8 cellular contexts compared by ENCODE assay signal in the genomic region with DNA sequence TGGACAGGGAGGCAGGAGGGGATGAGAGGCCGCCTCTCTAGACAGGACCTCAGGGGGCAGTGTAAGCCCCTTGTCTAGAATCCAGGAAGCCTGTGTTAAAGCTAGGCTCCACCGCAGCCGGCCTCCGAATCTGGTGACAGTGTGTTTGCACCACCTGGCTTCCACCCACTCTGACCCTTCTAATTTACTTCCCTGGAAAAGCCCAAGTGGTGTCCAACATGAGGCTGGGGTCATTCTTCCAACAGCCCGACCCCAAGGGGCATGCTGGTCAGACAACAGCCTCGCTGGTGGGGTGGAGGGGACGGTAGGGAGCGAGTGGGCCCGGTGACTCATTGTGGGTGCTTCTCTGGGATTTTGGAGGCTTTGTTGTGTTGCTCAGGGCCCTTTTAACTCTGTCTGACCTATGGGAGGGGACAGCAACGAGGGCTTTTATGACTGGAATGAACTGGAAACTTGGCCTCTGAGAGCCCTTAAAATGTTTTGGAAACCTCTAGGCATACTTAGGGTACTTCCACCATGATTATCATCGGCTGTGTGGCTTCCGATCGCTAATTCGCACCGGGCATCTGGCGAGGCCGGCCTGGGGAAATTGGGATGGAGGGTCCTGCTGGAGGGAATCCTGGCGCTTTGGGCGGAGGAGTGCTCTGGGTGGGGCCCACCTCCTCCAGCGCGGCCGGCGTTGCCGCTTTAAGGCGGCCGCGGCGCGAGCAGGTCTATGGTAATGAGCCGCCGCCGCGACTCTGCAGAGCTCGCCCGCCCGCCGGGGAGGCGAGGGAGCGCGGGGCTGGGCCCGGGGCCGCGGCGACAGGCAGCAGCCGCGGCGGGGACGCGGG. TPM values are rescaled to one million over a fixed set of nuclear protein-coding genes. Genes with fewer than 3 reads are reported as not detected.
DNase-seq lines count a peak whose midpoint lies in the region; FAIRE-seq and TF ChIP-seq lines count a peak whose summit lies in the region.

A gene with protein sequence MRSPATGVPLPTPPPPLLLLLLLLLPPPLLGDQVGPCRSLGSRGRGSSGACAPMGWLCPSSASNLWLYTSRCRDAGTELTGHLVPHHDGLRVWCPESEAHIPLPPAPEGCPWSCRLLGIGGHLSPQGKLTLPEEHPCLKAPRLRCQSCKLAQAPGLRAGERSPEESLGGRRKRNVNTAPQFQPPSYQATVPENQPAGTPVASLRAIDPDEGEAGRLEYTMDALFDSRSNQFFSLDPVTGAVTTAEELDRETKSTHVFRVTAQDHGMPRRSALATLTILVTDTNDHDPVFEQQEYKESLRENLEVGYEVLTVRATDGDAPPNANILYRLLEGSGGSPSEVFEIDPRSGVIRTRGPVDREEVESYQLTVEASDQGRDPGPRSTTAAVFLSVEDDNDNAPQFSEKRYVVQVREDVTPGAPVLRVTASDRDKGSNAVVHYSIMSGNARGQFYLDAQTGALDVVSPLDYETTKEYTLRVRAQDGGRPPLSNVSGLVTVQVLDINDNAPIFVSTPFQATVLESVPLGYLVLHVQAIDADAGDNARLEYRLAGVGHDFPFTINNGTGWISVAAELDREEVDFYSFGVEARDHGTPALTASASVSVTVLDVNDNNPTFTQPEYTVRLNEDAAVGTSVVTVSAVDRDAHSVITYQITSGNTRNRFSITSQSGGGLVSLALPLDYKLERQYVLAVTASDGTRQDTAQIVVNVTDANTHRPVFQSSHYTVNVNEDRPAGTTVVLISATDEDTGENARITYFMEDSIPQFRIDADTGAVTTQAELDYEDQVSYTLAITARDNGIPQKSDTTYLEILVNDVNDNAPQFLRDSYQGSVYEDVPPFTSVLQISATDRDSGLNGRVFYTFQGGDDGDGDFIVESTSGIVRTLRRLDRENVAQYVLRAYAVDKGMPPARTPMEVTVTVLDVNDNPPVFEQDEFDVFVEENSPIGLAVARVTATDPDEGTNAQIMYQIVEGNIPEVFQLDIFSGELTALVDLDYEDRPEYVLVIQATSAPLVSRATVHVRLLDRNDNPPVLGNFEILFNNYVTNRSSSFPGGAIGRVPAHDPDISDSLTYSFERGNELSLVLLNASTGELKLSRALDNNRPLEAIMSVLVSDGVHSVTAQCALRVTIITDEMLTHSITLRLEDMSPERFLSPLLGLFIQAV (N-terminal part only) (plus strand): TSS at position 743 of the 833 bp plus-strand sequence. CDS start 541 bp downstream, outside the sequence.

- no peaks in the 10 kb centered on the region for H3K36me3 Mint-ChIP-seq in HFFc6 (ENCODE audit: low read depth)

- H3K27me3 Mint-ChIP-seq in HFFc6 (ENCODE audit: insufficient read depth): no peaks in the 10 kb centered on the region; the same call in 1 of the 2 replicates

- peak; percentile 72 for DNase-seq in GM12865 (ENCODE audit: low read depth)
- DNase-seq in HFFc6: no peak
- peak; percentile 66 for DNase-seq in NCI-H1092 treated with DMSO at 0.1 percent for 48 hours (lab: John Stamatoyannopoulos, UW)
- peak; percentile 68 for DNase-seq in UCSD-AML1 (lab: John Stamatoyannopoulos, UW; ENCODE audit: unreplicated experiment)
- no peak for DNase-seq in bronchial epithelial cell (ENCODE audit: low read depth)
- DNase-seq in iris pigment epithelial cell (ENCODE audit: low read depth): peak; percentile 58
- peak; percentile 17 to 54 (median 21) for DNase-seq in stimulated activated CD4-positive, alpha-beta T cell treated with anti-CD3 and anti-CD28 coated beads, Interleukin-12 subunit alpha, Interleukin-12 subunit beta, amount 100 ng/mL, for 48 hours (ENCODE audit: low read depth in 2 of 3, low spot score in 1 of 3)
- no peak for DNase-seq in cortex of kidney (lab: John Stamatoyannopoulos, UW)

- H3K4me3 ChIP-seq in GM12865 (ENCODE audit: low read depth, low read length) (peak within 1 kb of the TSS; percentile 39), bronchial epithelial cell (ENCODE audit: low read depth, low read length) (peak within 1 kb of the TSS; percentile 48)

- peak within 1 kb of the TSS; percentile 75 for H3K4me3 Mint-ChIP-seq in HFFc6

- H3K27ac Mint-ChIP-seq in HFFc6: no peak within 1 kb of the TSS

- H3K36me3 ChIP-seq in bronchial epithelial cell (ENCODE audit: control insufficient read depth, insufficient read depth, low read length): peaks cover 11% of the 10 kb centered on the region

- H3K9me3 Mint-ChIP-seq in HFFc6: no peaks in the 10 kb centered on the region

- TF ChIP-seq CTCF in GM12865 (IDR thresholded peaks at IDR 0.05; ENCODE audit: insufficient read depth, low read depth, low read length, missing control alignments) (no peak), HFFc6 (IDR thresholded peaks at IDR 0.05) (no peak), bronchial epithelial cell (IDR thresholded peaks at IDR 0.05; ENCODE audit: insufficient read depth, low read length, severe bottlenecking) (no peak)

- H3K4me1 Mint-ChIP-seq in HFFc6 (ENCODE audit: low read depth): 0 out of 2 replicates have a peak, but pooled peaks cover 9% of the 10 kb centered on the region

- H3K27me3 ChIP-seq in bronchial epithelial cell (ENCODE audit: control insufficient read depth, insufficient read depth, low read length): no peaks in the 10 kb centered on the region

- FAIRE-seq in bronchial epithelial cell (lab: Jason Lieb, UNC): no peak

RNA-seq across cellular contexts. Expression of the gene that starts here (rescaled TPM):
- total RNA-seq in HFFc6 (2021; fragmentation: NEBNext Ultra II Directional; extraction: Animal tissue kit (Norgen Biotek cat#: 25700)): 1 to 10 TPM; 1.2 to 1.7 (median 1.4) TPM
- total RNA-seq in bronchial epithelial cell: 9.2 and 30.6 TPM in 2 replicates

Comparison
In these comparisons a context has a peak if more than half of its experiments do, and no peak if none do; other contexts are left out.
1. DNase-seq: peak in GM12865 (single experiment), NCI-H1092 treated with DMSO at 0.1 percent for 48 hours (single experiment), UCSD-AML1 (single experiment), iris pigment epithelial cell (single experiment) and stimulated activated CD4-positive, alpha-beta T cell treated with anti-CD3 and anti-CD28 coated beads, Interleukin-12 subunit alpha, Interleukin-12 subunit beta, amount 100 ng/mL, for 48 hours (3 of 3); none in HFFc6 (single experiment), bronchial epithelial cell (single experiment) and cortex of kidney (single experiment).